4 cellular contexts compared by ENCODE assay signal in genomic region chr7:116840256-116840655, GRCh38.
"Had no signal": no experiment of that assay in that cellular context is flagged by ENCODE, and none has a peak within 500 bp of the region (broad histone marks: within the 10 kb centered on the region; RNA-seq: fewer than 3 reads in every experiment).

No MANE protein-coding gene starts in this region.

- H3K4me1 Mint-ChIP-seq: H9 had no signal

- H2AFZ ChIP-seq: GM23248 had no signal

- DNase-seq: GM23248, H9, HCEC 1CT, IMR-90 had no signal

- H3K9me3 Mint-ChIP-seq: H9 had no signal

- H3K4me3 Mint-ChIP-seq: H9 had no signal

- H3K4me3 ChIP-seq: GM23248 had no signal

- H3K9ac ChIP-seq: GM23248 had no signal

- H3K27ac ChIP-seq: GM23248 had no signal

- H3K27ac Mint-ChIP-seq: H9 had no signal
